ENCODE assay signal across 19 cellular contexts in genomic region chr4:107278791-107279481, GRCh38.
DNase-seq lines count a peak whose midpoint lies in the region.
"Had no signal": no experiment of that assay in that cellular context is flagged by ENCODE, and none has a peak within 500 bp of the region (broad histone marks: within the 10 kb centered on the region; RNA-seq: fewer than 3 reads in every experiment).

No MANE protein-coding gene starts in this region.

- H2BK12ac ChIP-seq in neuronal stem cell (ENCODE audit: low read length) = no peak overlapping the region

- H4K8ac ChIP-seq in neuronal stem cell (ENCODE audit: low read depth, low read length) = no peak overlapping the region

- no peak overlapping the region for H3K9ac ChIP-seq in neuronal stem cell (ENCODE audit: low read depth, low read length, poor library complexity)

- H4K91ac ChIP-seq in neuronal stem cell (ENCODE audit: low read depth, low read length, poor library complexity) = no peak overlapping the region

- no peak overlapping the region for H2BK5ac ChIP-seq in neuronal stem cell (ENCODE audit: low read length)

- no peak overlapping the region for H3K14ac ChIP-seq in neuronal stem cell (ENCODE audit: low read length)

- no peak overlapping the region for H2BK15ac ChIP-seq in neuronal stem cell (ENCODE audit: low read length)

- DNase-seq in EL (peak; percentile 31), HT1080 (ENCODE audit: low read depth) (peak; percentile 28), epithelial cell of prostate (ENCODE audit: low read depth, low spot score) (no peak), neuronal stem cell (ENCODE audit: low spot score) (no peak), NOMO-1 treated with dmso at 0.1 percent for 144 hours (lab: John Stamatoyannopoulos, UW; ENCODE audit: unreplicated experiment) (no peak), A172 (ENCODE audit: low spot score) (no peak), NCI-H345 treated with DMSO at 0.1 percent for 48 hours (lab: John Stamatoyannopoulos, UW; ENCODE audit: unreplicated experiment) (no peak), DMS79 (lab: John Stamatoyannopoulos, UW) (no peak)
- DNase-seq: activated CD8-positive, alpha-beta memory T cell treated with anti-CD3 and anti-CD28 coated beads, Interleukin-2, amount 50 U/mL, for 4 hours; activated naive CD8-positive, alpha-beta T cell treated with anti-CD3 and anti-CD28 coated beads, Interleukin-2, amount 10 ng/mL, durations not matched to agents 7 days and 5 days; body of pancreas; effector memory CD8-positive, alpha-beta T cell; esophagus squamous epithelium; midbrain; NCI-H1105 treated with DMSO at 0.1 percent for 48 hours; NCI-H510A treated with DMSO at 0.1 percent for 48 hours; RPMI8226 had no signal

- no peak overlapping the region for H2AK5ac ChIP-seq in neuronal stem cell (ENCODE audit: low read depth, low read length)

- no peaks in the 10 kb centered on the region for H3K9me3 ChIP-seq in neuronal stem cell (replicated peaks in 1 of 2; ENCODE audit: control insufficient read depth in 2 of 2, insufficient read depth in 1 of 2, low read depth in 1 of 2, low read length in 2 of 2)
- H3K9me3 ChIP-seq: body of pancreas, esophagus squamous epithelium, prostate gland had no signal

- no peak overlapping the region for H3K4me2 ChIP-seq in neuronal stem cell (ENCODE audit: insufficient read depth, low read length, poor library complexity, severe bottlenecking)

- H3K4me3 ChIP-seq in neuronal stem cell (ENCODE audit: low read length in 2 of 2) = no peak overlapping the region
- H3K4me3 ChIP-seq: body of pancreas, esophagus squamous epithelium, prostate gland, skin epidermis had no signal

- H2BK120ac ChIP-seq in neuronal stem cell (ENCODE audit: low read depth, low read length) = no peak overlapping the region

- no peaks in the 10 kb centered on the region for H3K36me3 ChIP-seq in neuronal stem cell (replicated peaks in 1 of 2; ENCODE audit: control insufficient read depth in 2 of 2, insufficient read depth in 2 of 2, low read length in 2 of 2)
- H3K36me3 ChIP-seq: esophagus squamous epithelium, prostate gland had no signal

- peak overlapping the region; percentile 51 for H2AFZ ChIP-seq in neuronal stem cell (ENCODE audit: low read length)

- no peak overlapping the region for H3K18ac ChIP-seq in neuronal stem cell (ENCODE audit: low read length)

- H3K4me1 ChIP-seq in neuronal stem cell (ENCODE audit: control insufficient read depth in 2 of 2, insufficient read depth in 1 of 2, low read depth in 1 of 2, low read length in 2 of 2) = peaks cover 0 to 9% of the 10 kb centered on the region in 2 donors
- H3K4me1 ChIP-seq: body of pancreas, prostate gland had no signal

- no peak overlapping the region for H3K4ac ChIP-seq in neuronal stem cell (ENCODE audit: low read length)

- H3K27me3 ChIP-seq in neuronal stem cell (ENCODE audit: control insufficient read depth in 3 of 3, insufficient read depth in 3 of 3, low read depth in 1 of 3, low read length in 3 of 3) = no peaks in the 10 kb centered on the region
- H3K27me3 ChIP-seq: esophagus squamous epithelium had no signal

- H3K27ac ChIP-seq in epithelial cell of prostate (peak overlapping the region; percentile 27), neuronal stem cell (replicated peaks; ENCODE audit: low read length) (no peak overlapping the region)
- H3K27ac ChIP-seq: body of pancreas, esophagus squamous epithelium, prostate gland, skin epidermis had no signal

- no CpG with 5 or more reads among the region's 4 CpGs for WGBS in neuronal stem cell (ENCODE audit: extremely low coverage in 2 of 2, insufficient read length in 2 of 2, insufficient replicate concordance in 1 of 2), 2 donors

- no peaks in the 10 kb centered on the region for H3K79me1 ChIP-seq in neuronal stem cell (ENCODE audit: low read depth, low read length)

- no peak overlapping the region for H3K23ac ChIP-seq in neuronal stem cell (ENCODE audit: low read depth, low read length, poor library complexity)

Comparison
In these comparisons a context has a peak if more than half of its experiments do, and no peak if none do; other contexts are left out.
1. DNase-seq: peak in EL (single experiment) and HT1080 (single experiment); none in epithelial cell of prostate (single experiment), neuronal stem cell (single experiment), NOMO-1 treated with dmso at 0.1 percent for 144 hours (single experiment), A172 (single experiment), NCI-H345 treated with DMSO at 0.1 percent for 48 hours (single experiment) and DMS79 (single experiment).